ENCODE assay signal across 13 cellular contexts in genomic region chr16:50550035-50550434, GRCh38. TPM values are rescaled to one million over a fixed set of nuclear protein-coding genes. Genes with fewer than 3 reads are reported as not detected.
A peak's percentile ranks its signal among the peaks of the same experiment; 100 is the strongest.
DNase-seq lines count a peak whose midpoint lies in the region; ATAC-seq and TF ChIP-seq lines count a peak whose summit lies in the region.
"Had no signal": no experiment of that assay in that cellular context is flagged by ENCODE, and none has a peak within 500 bp of the region (broad histone marks: within the 10 kb centered on the region; RNA-seq: fewer than 3 reads in every experiment).

No MANE protein-coding gene starts in this region.

- H3K4me1 Mint-ChIP-seq in stimulated activated naive CD8-positive, alpha-beta T cell treated with anti-CD3 and anti-CD28 coated beads, Interleukin-15, Interleukin-2, amounts not matched to agents 100 ng/mL and 50 ng/mL, for 24 hours (ENCODE audit: low read depth): peaks cover 25% of the 10 kb centered on the region
- H3K4me1 Mint-ChIP-seq in stimulated activated naive CD8-positive, alpha-beta T cell treated with anti-CD3 and anti-CD28 coated beads, Interleukin-15, amount 100 ng/mL, for 72 hours: peaks cover 38% of the 10 kb centered on the region
- H3K4me1 Mint-ChIP-seq in nephron progenitor cell: peaks cover 75% of the 10 kb centered on the region

- H3K27ac ChIP-seq in dorsolateral prefrontal cortex: peak overlapping the region in 23 of 59 donors; percentile 7 to 83 (median 29)
- H3K27ac ChIP-seq: GM23248, right atrium auricular region, SJSA1 had no signal

- H3K4me3 Mint-ChIP-seq in stimulated activated naive CD8-positive, alpha-beta T cell treated with anti-CD3 and anti-CD28 coated beads, Interleukin-15, Interleukin-2, amounts not matched to agents 100 ng/mL and 50 ng/mL, for 24 hours: peak overlapping the region; percentile 39
- H3K4me3 Mint-ChIP-seq in stimulated activated naive CD8-positive, alpha-beta T cell treated with anti-CD3 and anti-CD28 coated beads, Interleukin-15, amount 100 ng/mL, for 72 hours: no peak overlapping the region
- H3K4me3 Mint-ChIP-seq in nephron progenitor cell: peak overlapping the region; percentile 86

- peaks cover 14% of the 10 kb centered on the region for H3K27me3 Mint-ChIP-seq in stimulated activated naive CD8-positive, alpha-beta T cell treated with anti-CD3 and anti-CD28 coated beads, Interleukin-15, Interleukin-2, amounts not matched to agents 100 ng/mL and 50 ng/mL, for 24 hours
- peaks cover 17% of the 10 kb centered on the region for H3K27me3 Mint-ChIP-seq in stimulated activated naive CD8-positive, alpha-beta T cell treated with anti-CD3 and anti-CD28 coated beads, Interleukin-15, amount 100 ng/mL, for 72 hours
- H3K27me3 Mint-ChIP-seq in nephron progenitor cell (ENCODE audit: low read depth, poor library complexity): no peaks in the 10 kb centered on the region

- no peak for TF ChIP-seq CTCF in dorsolateral prefrontal cortex (IDR thresholded peaks at IDR 0.05 in 54 of 56, conservative IDR thresholded peaks at IDR 0.05 in 2 of 56; ENCODE audit: low read depth in 1 of 56, partially characterized antibody in 56 of 56)
- no peak for TF ChIP-seq CTCF in nephron progenitor cell (IDR thresholded peaks at IDR 0.05)
- TF ChIP-seq CTCF in GM13976 (IDR thresholded peaks at IDR 0.05; ENCODE audit: borderline replicate concordance, control extremely low read depth, extremely low read depth, insufficient read depth, missing control alignments): no peak

- peak overlapping the region in 47 of 59 donors; percentile 11 to 94 (median 78) for H3K4me3 ChIP-seq in dorsolateral prefrontal cortex
- H3K4me3 ChIP-seq: GM23248, SJSA1 had no signal

- ATAC-seq in stimulated activated naive CD8-positive, alpha-beta T cell treated with anti-CD3 and anti-CD28 coated beads, Interleukin-15, amount 100 ng/mL, for 72 hours: no peak
- no peak for ATAC-seq in GM19328 (IDR thresholded peaks at IDR 0.05; ENCODE audit: unreplicated experiment)

- H3K36me3 Mint-ChIP-seq in stimulated activated naive CD8-positive, alpha-beta T cell treated with anti-CD3 and anti-CD28 coated beads, Interleukin-15, Interleukin-2, amounts not matched to agents 100 ng/mL and 50 ng/mL, for 24 hours (ENCODE audit: low read depth): no peaks in the 10 kb centered on the region
- peaks cover 36% of the 10 kb centered on the region for H3K36me3 Mint-ChIP-seq in nephron progenitor cell (ENCODE audit: low read depth)

- in situ Hi-C loops in GM13976 (cut with MboI; ENCODE audit: low sequenced_read_pairs, unreplicated experiment) (no loop called here), ACHN (cut with HindIII; ENCODE audit: low pct_ligation_motif_present, low pct_unique_long_range_greater_than_20kb, low sequenced_read_pairs) (no loop called here)

- H3K27me3 ChIP-seq in dorsolateral prefrontal cortex: peaks cover 0 to 14% (median 0%) of the 10 kb centered on the region in 45 donors

- no peaks in the 10 kb centered on the region for H3K9me3 Mint-ChIP-seq in stimulated activated naive CD8-positive, alpha-beta T cell treated with anti-CD3 and anti-CD28 coated beads, Interleukin-15, Interleukin-2, amounts not matched to agents 100 ng/mL and 50 ng/mL, for 24 hours
- no peaks in the 10 kb centered on the region for H3K9me3 Mint-ChIP-seq in stimulated activated naive CD8-positive, alpha-beta T cell treated with anti-CD3 and anti-CD28 coated beads, Interleukin-15, amount 100 ng/mL, for 72 hours
- H3K9me3 Mint-ChIP-seq in nephron progenitor cell: peaks cover 5% of the 10 kb centered on the region

- DNase-seq in stimulated activated naive CD8-positive, alpha-beta T cell treated with anti-CD3 and anti-CD28 coated beads, Interleukin-15, amount 100 ng/mL, for 72 hours: no peak
- no peak for DNase-seq in dorsolateral prefrontal cortex
- no peak for DNase-seq in nephron progenitor cell
- DNase-seq in GM13976 (ENCODE audit: low spot score): no peak
- DNase-seq in GF-D8 (lab: John Stamatoyannopoulos, UW): no peak
- no peak for DNase-seq in ACHN
- DNase-seq: GM23248, NCI-H1105, NCI-H524 had no signal

- intact Hi-C loops in dorsolateral prefrontal cortex (cut with DNase I): no loop called here

- no peak overlapping the region for H3K27ac Mint-ChIP-seq in stimulated activated naive CD8-positive, alpha-beta T cell treated with anti-CD3 and anti-CD28 coated beads, Interleukin-15, Interleukin-2, amounts not matched to agents 100 ng/mL and 50 ng/mL, for 24 hours
- peak overlapping the region in 1 of 2 donors; percentile 47 for H3K27ac Mint-ChIP-seq in stimulated activated naive CD8-positive, alpha-beta T cell treated with anti-CD3 and anti-CD28 coated beads, Interleukin-15, amount 100 ng/mL, for 72 hours
- peak overlapping the region; percentile 36 for H3K27ac Mint-ChIP-seq in nephron progenitor cell

RNA-seq across cellular contexts. Expression of gene NKD1, which starts 1.8 kb away (rescaled TPM):
- 10 to 100 TPM in 89 of 120 experiments, 1 to 10 TPM in 31; 3.8 to 25.7 (median 12.7) TPM for total RNA-seq in dorsolateral prefrontal cortex
- total RNA-seq: GM23248 had no signal

Comparison
In these comparisons a context has a peak if more than half of its experiments do, and no peak if none do; other contexts are left out.
1. H3K4me3 Mint-ChIP-seq: peak in stimulated activated naive CD8-positive, alpha-beta T cell treated with anti-CD3 and anti-CD28 coated beads, Interleukin-15, Interleukin-2, amounts not matched to agents 100 ng/mL and 50 ng/mL, for 24 hours (single experiment) and nephron progenitor cell (single experiment); none in stimulated activated naive CD8-positive, alpha-beta T cell treated with anti-CD3 and anti-CD28 coated beads, Interleukin-15, amount 100 ng/mL, for 72 hours (0 of 2).